In the genomic region with DNA sequence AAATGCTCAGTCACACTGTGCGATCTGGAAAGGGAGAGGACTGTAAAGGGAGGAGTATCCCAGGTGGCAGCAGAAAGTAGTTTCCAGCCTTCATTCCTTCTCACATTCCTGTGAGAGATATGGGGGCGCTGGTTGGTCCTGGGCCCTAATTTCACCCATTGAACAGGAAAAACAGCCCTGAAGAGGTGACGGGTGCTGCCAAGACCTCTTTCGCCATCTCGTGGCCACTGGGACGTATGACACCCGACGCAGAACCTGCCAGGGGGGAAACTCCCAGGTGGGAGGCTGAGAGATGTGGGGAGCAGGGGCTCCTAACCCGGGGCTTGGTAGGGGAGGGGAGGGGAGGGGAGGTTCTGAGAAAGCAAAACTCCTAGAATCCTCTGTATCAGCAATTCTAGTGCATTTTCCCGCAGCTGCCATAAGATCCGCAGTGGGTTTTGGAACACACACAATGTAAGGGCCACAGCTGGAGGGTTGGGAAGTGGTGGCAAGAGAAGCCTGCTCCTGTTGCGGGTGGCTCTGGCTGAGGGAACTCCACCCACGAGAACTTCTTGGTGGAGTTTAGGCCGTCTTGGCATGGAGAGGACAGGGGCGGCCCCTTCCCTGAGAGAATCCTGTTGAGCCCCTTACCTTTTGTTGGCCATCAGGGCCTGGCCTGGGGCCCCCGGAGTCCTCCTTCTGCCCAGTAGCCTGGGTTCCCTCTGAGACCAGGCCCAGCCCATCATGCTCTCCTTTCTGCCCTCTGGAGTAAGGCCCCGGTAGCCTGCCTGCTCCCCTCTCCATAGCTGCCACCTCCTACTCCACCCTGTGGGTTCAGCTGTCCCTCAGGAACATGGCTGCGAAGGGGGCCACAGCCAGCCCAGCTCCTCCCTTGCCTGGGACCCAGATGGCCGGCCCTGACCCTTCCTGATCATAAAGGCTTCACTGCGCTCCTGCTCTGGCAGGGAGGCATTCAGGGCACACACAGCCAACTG, we compare ENCODE assay signal across 7 cellular contexts.
DNase-seq lines count a peak whose midpoint lies in the region; TF ChIP-seq lines count a peak whose summit lies in the region.

No MANE protein-coding gene starts in this region.

- H3K9me3 ChIP-seq in mammary epithelial cell (replicated peaks; ENCODE audit: insufficient read depth, low read length) (no peaks in the 10 kb centered on the region), mesenchymal stem cell (ENCODE audit: control insufficient read depth, low read length) (no peaks in the 10 kb centered on the region), stomach (no peaks in the 10 kb centered on the region)

- H3K79me2 ChIP-seq in mammary epithelial cell (ENCODE audit: insufficient read depth, low read length) = no peaks in the 10 kb centered on the region

- H4K91ac ChIP-seq in mesenchymal stem cell (ENCODE audit: low read length) = no peak overlapping the region

- H3K27me3 ChIP-seq in mammary epithelial cell (ENCODE audit: insufficient read depth, low read length) (no peaks in the 10 kb centered on the region), mesenchymal stem cell (ENCODE audit: control insufficient read depth in 1 of 2, insufficient read depth in 1 of 2, low read length in 2 of 2) (peaks cover 0 to 27% of the 10 kb centered on the region in 2 experiments), stomach (peaks cover 0 to 6% (median 0%) of the 10 kb centered on the region in 3 donors)

- intact Hi-C loops in mammary epithelial cell (cut with micrococcal nuclease) = loop anchor here (1.0 to 5.0 kb wide), 3 partner anchors 416 to 702 kb away; no protein-coding TSS in a partner anchor
- intact Hi-C loops in stomach (cut with DNase I; ENCODE audit: low total_unique reads) = no loop called here

- no peak overlapping the region for H3K4me2 ChIP-seq in mammary epithelial cell (ENCODE audit: insufficient read depth, low read depth, low read length)
- H3K4me2 ChIP-seq in mesenchymal stem cell (ENCODE audit: low read length, poor library complexity, severe bottlenecking) = no peak overlapping the region

- TF ChIP-seq EP300 in stomach (IDR thresholded peaks at IDR 0.05) = no peak

- H3K4me1 ChIP-seq in mammary epithelial cell (ENCODE audit: insufficient read depth, low read length) (no peaks in the 10 kb centered on the region), mesenchymal stem cell (ENCODE audit: control insufficient read depth, insufficient read depth, low read depth, low read length) (no peaks in the 10 kb centered on the region), stomach (no peaks in the 10 kb centered on the region)

- H3K27ac ChIP-seq in mammary epithelial cell (ENCODE audit: insufficient read depth, low read depth, low read length) (no peak overlapping the region), mesenchymal stem cell (ENCODE audit: low read length, poor library complexity, severe bottlenecking) (no peak overlapping the region), stomach (no peak overlapping the region)

- H2AFZ ChIP-seq in mammary epithelial cell (ENCODE audit: low read depth, low read length) (no peak overlapping the region), mesenchymal stem cell (ENCODE audit: low read depth, low read length) (no peak overlapping the region)

- dilution Hi-C loops in mammary epithelial cell (cut with HindIII; ENCODE audit: low sequenced_read_pairs) = no loop called here

- H3K9ac ChIP-seq in mammary epithelial cell (ENCODE audit: insufficient read depth, low read length) (no peak overlapping the region), mesenchymal stem cell (ENCODE audit: low read length) (no peak overlapping the region)

- in situ Hi-C loops in mammary epithelial cell (cut with MboI; ENCODE audit: low sequenced_read_pairs in 2 of 2) = no loop called here

- TF ChIP-seq POLR2A in stomach (IDR thresholded peaks at IDR 0.05) = no peak

- CTCF ChIA-PET in mammary epithelial cell (lab: Charles Lee; ENCODE audit: low non-redundant PET) = no interaction called here

- no peaks in the 10 kb centered on the region for H4K20me1 ChIP-seq in mammary epithelial cell (ENCODE audit: insufficient read depth, low read length)

- WGBS in mammary epithelial cell (ENCODE audit: low coverage, missing lambda C conversion rate) = 16% methylated on average over 10 of the region's 20 CpGs
- WGBS in mesenchymal stem cell = 51% methylated on average over 9 of the region's 20 CpGs
- 34 to 48% (median 43%) methylated on average over 13 to 20 of the region's 20 CpGs for WGBS in stomach, 5 donors

- no peak overlapping the region for H3K14ac ChIP-seq in mesenchymal stem cell (ENCODE audit: low read length in 2 of 2)

- H2BK120ac ChIP-seq in mesenchymal stem cell (ENCODE audit: low read depth, low read length) = no peak overlapping the region

- H2BK12ac ChIP-seq in mesenchymal stem cell (ENCODE audit: low read length in 2 of 2) = no peak overlapping the region

- H3K4me3 ChIP-seq in mammary epithelial cell (replicated peaks in 1 of 3; ENCODE audit: insufficient read depth in 1 of 3, low read depth in 2 of 3, low read length in 3 of 3) (no peak overlapping the region), mesenchymal stem cell (ENCODE audit: insufficient read depth in 1 of 2, low read depth in 1 of 2, low read length in 2 of 2) (no peak overlapping the region), stomach (no peak overlapping the region)

- BruUV-seq in mammary epithelial cell (replicated peaks; lab: Mats Ljungman, UMichigan) = no TSS peak

- no peak overlapping the region for H4K8ac ChIP-seq in mesenchymal stem cell (ENCODE audit: low read length)

- H3K4ac ChIP-seq in mesenchymal stem cell (ENCODE audit: low read depth in 1 of 2, low read length in 2 of 2) = no peak overlapping the region

- no peak overlapping the region for H3K23ac ChIP-seq in mesenchymal stem cell (ENCODE audit: low read length in 2 of 2)

- H2BK5ac ChIP-seq in mesenchymal stem cell (ENCODE audit: low read depth, low read length, poor library complexity, severe bottlenecking) = no peak overlapping the region

- H3K18ac ChIP-seq in mesenchymal stem cell (ENCODE audit: low read depth in 1 of 2, low read length in 2 of 2) = no peak overlapping the region

- TF ChIP-seq CTCF in GM20000 (IDR thresholded peaks at IDR 0.05; ENCODE audit: extremely low read depth, missing control alignments) (peak; percentile 36), mammary epithelial cell (conservative IDR thresholded peaks at IDR 0.05 in 1 of 2, IDR thresholded peaks at IDR 0.05 in 1 of 2; ENCODE audit: extremely low read depth in 1 of 2, insufficient read depth in 1 of 2, low read depth in 1 of 2, low read length in 2 of 2) (peak; percentile 70 to 83), stomach (IDR thresholded peaks at IDR 0.05) (peak in 4 of 7 experiments; percentile 27 to 66 (median 49))

- no peak overlapping the region for H2BK15ac ChIP-seq in mesenchymal stem cell (ENCODE audit: low read depth, poor library complexity, severe bottlenecking)

- no peaks in the 10 kb centered on the region for H3K79me1 ChIP-seq in mesenchymal stem cell (replicated peaks; ENCODE audit: low read length, poor library complexity, severe bottlenecking)

- no peak overlapping the region for H2AK5ac ChIP-seq in mesenchymal stem cell (ENCODE audit: low read length, severe bottlenecking)

- no peaks in the 10 kb centered on the region for H3K36me3 ChIP-seq in mammary epithelial cell (ENCODE audit: insufficient read depth, low read length)
- H3K36me3 ChIP-seq in mesenchymal stem cell (ENCODE audit: control insufficient read depth in 1 of 2, insufficient read depth in 2 of 2, low read depth in 1 of 2, low read length in 2 of 2) = no peaks in the 10 kb centered on the region
- H3K36me3 ChIP-seq in stomach = no peaks in the 10 kb centered on the region

- DNase-seq in GDM1 (lab: John Stamatoyannopoulos, UW) (peak; percentile 7), GM20000 (ENCODE audit: low spot score) (peak; percentile 55), HuH-7 (ENCODE audit: low spot score) (peak; percentile 58), T-helper 9 cell (peak; percentile 39), mammary epithelial cell (peak; percentile 6), mesenchymal stem cell (peak; percentile 33), stomach (peak; percentile 47)

Comparison
In these comparisons a context has a peak if more than half of its experiments do, and no peak if none do; other contexts are left out.
1. DNase-seq: peak in every context shown above with its lines; median percentile 58 in HuH-7; 55 in GM20000; 47 in stomach; 39 in T-helper 9 cell; 33 in mesenchymal stem cell; 7 in GDM1; 6 in mammary epithelial cell.